In genomic region chr12:88839486-88839885, GRCh38 we compare ENCODE assay signal across 7 cellular contexts.
"Had no signal": no experiment of that assay in that cellular context is flagged by ENCODE, and none has a peak within 500 bp of the region (broad histone marks: within the 10 kb centered on the region; RNA-seq: fewer than 3 reads in every experiment).

No MANE protein-coding gene starts in this region.

- H3K27me3 Mint-ChIP-seq: IgD-negative memory B cell had no signal

- DNase-seq: KBM-7, KG1 had no signal

- H3K36me3 Mint-ChIP-seq: IgD-negative memory B cell had no signal

- H3K27ac ChIP-seq: HL-60, KMS-11 had no signal

- H3K4me1 Mint-ChIP-seq: IgD-negative memory B cell had no signal

- ATAC-seq: K562 had no signal

- H3K4me3 Mint-ChIP-seq: IgD-negative memory B cell had no signal

- H3K9ac ChIP-seq: KMS-11 had no signal

- H3K4me3 ChIP-seq: K562 had no signal

- H3K4me2 ChIP-seq: KMS-11 had no signal

- FAIRE-seq: HTR-8/SVneo, K562 had no signal
